1 cellular context compared by ENCODE assay signal in the genomic region with DNA sequence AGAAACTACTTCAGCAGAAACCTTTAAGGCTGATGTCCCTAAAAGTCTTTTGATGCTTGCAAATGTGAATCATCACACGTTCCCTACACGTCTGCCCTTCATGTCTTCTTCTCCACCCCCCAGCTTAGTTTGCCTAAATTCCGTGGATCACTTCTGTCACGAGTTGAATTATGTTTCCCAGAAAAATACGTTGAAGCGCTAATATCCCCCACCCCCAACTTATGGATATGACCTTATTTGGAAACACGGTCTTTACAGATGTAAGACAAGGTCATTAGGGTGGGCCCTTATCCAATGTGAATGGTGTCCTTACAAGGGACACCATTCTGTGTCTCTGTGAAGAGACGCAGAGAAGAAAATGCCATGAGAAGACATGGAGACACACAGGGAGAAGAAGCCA.
TF ChIP-seq lines count a peak whose summit lies in the region.

No MANE protein-coding gene starts in this region.

TF ChIP-seq in K562, 482 proteins besides CTCF, POLR2A, EP300 and RAD21 (continued from another document):
- TF ChIP-seq, protein P1, sequence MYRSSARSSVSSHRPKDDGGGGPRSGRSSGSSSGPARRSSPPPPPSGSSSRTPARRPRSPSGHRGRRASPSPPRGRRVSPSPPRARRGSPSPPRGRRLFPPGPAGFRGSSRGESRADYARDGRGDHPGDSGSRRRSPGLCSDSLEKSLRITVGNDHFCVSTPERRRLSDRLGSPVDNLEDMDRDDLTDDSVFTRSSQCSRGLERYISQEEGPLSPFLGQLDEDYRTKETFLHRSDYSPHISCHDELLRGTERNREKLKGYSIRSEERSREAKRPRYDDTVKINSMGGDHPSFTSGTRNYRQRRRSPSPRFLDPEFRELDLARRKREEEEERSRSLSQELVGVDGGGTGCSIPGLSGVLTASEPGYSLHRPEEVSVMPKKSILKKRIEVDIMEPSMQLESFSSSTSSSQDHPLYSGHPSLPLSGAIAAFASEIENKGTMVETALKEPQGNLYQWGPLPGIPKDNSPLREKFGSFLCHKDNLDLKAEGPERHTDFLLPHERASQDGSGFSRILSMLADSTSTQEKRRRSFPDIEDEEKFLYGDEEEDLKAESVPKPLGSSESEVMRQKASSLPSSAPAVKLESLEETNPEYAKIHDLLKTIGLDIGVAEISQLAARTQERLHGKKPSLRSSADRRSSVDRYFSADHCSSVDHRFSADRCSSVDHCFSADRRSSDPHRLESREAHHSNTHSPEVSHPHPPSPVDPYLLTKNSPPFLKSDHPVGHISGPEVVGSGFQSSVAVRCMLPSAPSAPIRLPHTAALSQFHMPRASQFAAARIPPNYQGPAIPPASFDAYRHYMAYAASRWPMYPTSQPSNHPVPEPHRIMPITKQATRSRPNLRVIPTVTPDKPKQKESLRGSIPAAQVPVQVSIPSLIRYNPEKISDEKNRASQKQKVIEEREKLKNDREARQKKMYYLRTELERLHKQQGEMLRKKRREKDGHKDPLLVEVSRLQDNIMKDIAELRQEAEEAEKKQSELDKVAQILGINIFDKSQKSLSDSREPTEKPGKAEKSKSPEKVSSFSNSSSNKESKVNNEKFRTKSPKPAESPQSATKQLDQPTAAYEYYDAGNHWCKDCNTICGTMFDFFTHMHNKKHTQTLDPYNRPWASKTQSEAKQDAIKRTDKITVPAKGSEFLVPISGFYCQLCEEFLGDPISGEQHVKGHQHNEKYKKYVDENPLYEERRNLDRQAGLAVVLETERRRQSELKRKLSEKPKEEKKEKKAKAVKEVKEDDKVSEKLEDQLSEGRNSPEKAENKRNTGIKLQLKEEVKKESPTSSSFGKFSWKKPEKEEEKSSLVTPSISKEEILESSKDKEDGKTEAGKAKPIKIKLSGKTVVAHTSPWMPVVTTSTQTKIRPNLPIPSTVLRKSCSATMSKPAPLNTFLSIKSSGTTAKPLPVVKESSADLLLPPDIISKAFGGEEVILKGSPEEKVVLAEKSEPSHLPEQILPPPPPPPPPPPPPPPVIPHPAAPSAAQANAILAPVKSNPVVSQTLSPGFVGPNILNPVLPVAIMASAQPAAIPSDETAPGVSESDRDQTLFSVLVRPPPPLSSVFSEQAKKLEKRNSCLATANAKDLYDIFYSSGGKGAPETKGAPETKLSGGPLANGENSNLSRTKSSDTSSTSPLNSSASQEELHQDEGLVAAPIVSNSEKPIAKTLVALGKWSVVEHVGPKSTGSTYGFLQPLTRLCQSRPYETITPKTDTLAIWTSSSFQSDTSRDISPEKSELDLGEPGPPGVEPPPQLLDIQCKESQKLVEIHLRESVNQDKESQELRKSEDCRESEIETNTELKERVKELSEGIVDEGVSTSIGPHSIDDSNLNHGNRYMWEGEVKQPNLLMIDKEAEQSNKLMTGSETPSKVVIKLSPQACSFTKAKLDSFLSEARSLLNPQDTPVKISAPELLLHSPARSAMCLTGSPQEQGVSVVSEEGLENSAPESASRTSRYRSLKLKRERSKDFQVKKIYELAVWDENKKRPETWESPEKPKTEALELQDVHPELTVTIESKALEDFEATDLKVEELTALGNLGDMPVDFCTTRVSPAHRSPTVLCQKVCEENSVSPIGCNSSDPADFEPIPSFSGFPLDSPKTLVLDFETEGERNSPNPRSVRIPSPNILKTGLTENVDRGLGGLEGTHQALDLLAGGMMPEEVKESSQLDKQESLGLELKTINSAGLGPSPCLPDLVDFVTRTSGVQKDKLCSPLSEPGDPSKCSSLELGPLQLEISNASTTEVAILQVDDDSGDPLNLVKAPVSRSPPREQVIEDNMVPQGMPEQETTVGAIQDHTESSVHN (IDR thresholded peaks at IDR 0.05; ENCODE audit: borderline replicate concordance in 1 of 2, low read depth in 1 of 2), result 0 out of 4 replicates have a peak, but pooled peaks of 1 of the 2 experiments have one; percentile 36
- TF ChIP-seq, protein P2, sequence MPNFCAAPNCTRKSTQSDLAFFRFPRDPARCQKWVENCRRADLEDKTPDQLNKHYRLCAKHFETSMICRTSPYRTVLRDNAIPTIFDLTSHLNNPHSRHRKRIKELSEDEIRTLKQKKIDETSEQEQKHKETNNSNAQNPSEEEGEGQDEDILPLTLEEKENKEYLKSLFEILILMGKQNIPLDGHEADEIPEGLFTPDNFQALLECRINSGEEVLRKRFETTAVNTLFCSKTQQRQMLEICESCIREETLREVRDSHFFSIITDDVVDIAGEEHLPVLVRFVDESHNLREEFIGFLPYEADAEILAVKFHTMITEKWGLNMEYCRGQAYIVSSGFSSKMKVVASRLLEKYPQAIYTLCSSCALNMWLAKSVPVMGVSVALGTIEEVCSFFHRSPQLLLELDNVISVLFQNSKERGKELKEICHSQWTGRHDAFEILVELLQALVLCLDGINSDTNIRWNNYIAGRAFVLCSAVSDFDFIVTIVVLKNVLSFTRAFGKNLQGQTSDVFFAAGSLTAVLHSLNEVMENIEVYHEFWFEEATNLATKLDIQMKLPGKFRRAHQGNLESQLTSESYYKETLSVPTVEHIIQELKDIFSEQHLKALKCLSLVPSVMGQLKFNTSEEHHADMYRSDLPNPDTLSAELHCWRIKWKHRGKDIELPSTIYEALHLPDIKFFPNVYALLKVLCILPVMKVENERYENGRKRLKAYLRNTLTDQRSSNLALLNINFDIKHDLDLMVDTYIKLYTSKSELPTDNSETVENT (CRISPR knock-in tag; IDR thresholded peaks at IDR 0.05), result no peak
- TF ChIP-seq EWSR1 (IDR thresholded peaks at IDR 0.05; ENCODE audit: borderline replicate concordance, low read depth, partially characterized antibody) (no peak), SMAD4 (CRISPR knock-in tag; conservative IDR thresholded peaks at IDR 0.05) (0 out of 2 replicates have a peak, but pooled peaks have one; percentile 18), ZNF780A (CRISPR knock-in tag; IDR thresholded peaks at IDR 0.05) (0 out of 2 replicates have a peak, but pooled peaks have one; percentile 24), KDM1A (IDR thresholded peaks at IDR 0.05) (no peak), MECOM (CRISPR knock-in tag; IDR thresholded peaks at IDR 0.05) (0 out of 2 replicates have a peak, but pooled peaks have one; percentile 7), STAT5A (IDR thresholded peaks at IDR 0.05; ENCODE audit: borderline replicate concordance, low read length) (peak; percentile 74), EP400 (IDR thresholded peaks at IDR 0.05) (0 out of 2 replicates have a peak, but pooled peaks have one; percentile 11), ZZZ3 (IDR thresholded peaks at IDR 0.05) (no peak), CBFA2T3 (IDR thresholded peaks at IDR 0.05) (0 out of 2 replicates have a peak, but pooled peaks have one; percentile 18)
- TF ChIP-seq, protein P3, sequence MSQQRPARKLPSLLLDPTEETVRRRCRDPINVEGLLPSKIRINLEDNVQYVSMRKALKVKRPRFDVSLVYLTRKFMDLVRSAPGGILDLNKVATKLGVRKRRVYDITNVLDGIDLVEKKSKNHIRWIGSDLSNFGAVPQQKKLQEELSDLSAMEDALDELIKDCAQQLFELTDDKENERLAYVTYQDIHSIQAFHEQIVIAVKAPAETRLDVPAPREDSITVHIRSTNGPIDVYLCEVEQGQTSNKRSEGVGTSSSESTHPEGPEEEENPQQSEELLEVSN (IDR thresholded peaks at IDR 0.05; ENCODE audit: borderline replicate concordance in 1 of 2, extremely low read depth in 1 of 2, insufficient read depth in 1 of 2, insufficient read length in 1 of 2, low read depth in 1 of 2, low read length in 1 of 2, poor library complexity in 1 of 2, severe bottlenecking in 1 of 2), result no peak
- TF ChIP-seq, protein P4, sequence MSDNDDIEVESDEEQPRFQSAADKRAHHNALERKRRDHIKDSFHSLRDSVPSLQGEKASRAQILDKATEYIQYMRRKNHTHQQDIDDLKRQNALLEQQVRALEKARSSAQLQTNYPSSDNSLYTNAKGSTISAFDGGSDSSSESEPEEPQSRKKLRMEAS (CRISPR knock-in tag; IDR thresholded peaks at IDR 0.05), result no peak
- TF ChIP-seq, protein P5, sequence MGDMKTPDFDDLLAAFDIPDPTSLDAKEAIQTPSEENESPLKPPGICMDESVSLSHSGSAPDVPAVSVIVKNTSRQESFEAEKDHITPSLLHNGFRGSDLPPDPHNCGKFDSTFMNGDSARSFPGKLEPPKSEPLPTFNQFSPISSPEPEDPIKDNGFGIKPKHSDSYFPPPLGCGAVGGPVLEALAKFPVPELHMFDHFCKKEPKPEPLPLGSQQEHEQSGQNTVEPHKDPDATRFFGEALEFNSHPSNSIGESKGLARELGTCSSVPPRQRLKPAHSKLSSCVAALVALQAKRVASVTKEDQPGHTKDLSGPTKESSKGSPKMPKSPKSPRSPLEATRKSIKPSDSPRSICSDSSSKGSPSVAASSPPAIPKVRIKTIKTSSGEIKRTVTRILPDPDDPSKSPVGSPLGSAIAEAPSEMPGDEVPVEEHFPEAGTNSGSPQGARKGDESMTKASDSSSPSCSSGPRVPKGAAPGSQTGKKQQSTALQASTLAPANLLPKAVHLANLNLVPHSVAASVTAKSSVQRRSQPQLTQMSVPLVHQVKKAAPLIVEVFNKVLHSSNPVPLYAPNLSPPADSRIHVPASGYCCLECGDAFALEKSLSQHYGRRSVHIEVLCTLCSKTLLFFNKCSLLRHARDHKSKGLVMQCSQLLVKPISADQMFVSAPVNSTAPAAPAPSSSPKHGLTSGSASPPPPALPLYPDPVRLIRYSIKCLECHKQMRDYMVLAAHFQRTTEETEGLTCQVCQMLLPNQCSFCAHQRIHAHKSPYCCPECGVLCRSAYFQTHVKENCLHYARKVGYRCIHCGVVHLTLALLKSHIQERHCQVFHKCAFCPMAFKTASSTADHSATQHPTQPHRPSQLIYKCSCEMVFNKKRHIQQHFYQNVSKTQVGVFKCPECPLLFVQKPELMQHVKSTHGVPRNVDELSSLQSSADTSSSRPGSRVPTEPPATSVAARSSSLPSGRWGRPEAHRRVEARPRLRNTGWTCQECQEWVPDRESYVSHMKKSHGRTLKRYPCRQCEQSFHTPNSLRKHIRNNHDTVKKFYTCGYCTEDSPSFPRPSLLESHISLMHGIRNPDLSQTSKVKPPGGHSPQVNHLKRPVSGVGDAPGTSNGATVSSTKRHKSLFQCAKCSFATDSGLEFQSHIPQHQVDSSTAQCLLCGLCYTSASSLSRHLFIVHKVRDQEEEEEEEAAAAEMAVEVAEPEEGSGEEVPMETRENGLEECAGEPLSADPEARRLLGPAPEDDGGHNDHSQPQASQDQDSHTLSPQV (IDR thresholded peaks at IDR 0.05), result 0 out of 2 replicates have a peak, but pooled peaks have one; percentile 13
